In genomic region chr19:21604351-21604926, GRCh38 we compare ENCODE assay signal across 8 cellular contexts.
DNase-seq lines count a peak whose midpoint lies in the region; ATAC-seq and TF ChIP-seq lines count a peak whose summit lies in the region.

No MANE protein-coding gene starts in this region.

- TF ChIP-seq CTCF in GM06990 (IDR thresholded peaks at IDR 0.05; ENCODE audit: insufficient read depth, low read length, poor library complexity, severe bottlenecking) (no peak), OCI-LY1 (IDR thresholded peaks at IDR 0.05; ENCODE audit: low read length) (no peak), uterus (IDR thresholded peaks at IDR 0.05) (no peak)

- no peak for TF ChIP-seq POLR2A in uterus (IDR thresholded peaks at IDR 0.05)

- H3K79me2 ChIP-seq in OCI-LY1 (ENCODE audit: insufficient read depth, low read length), result no peaks in the 10 kb centered on the region

- H3F3A ChIP-seq in OCI-LY1 (ENCODE audit: insufficient read depth, low read length), result no peaks in the 10 kb centered on the region

- H3K4me1 ChIP-seq in OCI-LY1 (ENCODE audit: insufficient read depth, low read length, severe bottlenecking) (peaks cover 4% of the 10 kb centered on the region), uterus (peaks cover 0 to 6% of the 10 kb centered on the region in 2 donors)

- peak overlapping the region; percentile 24; the same call in 1 of the 2 replicates for H3K9ac ChIP-seq in OCI-LY1 (ENCODE audit: low read length)

- H3K27ac ChIP-seq in OCI-LY1 (ENCODE audit: low read depth, low read length, poor library complexity, severe bottlenecking), result no peak overlapping the region
- H3K27ac ChIP-seq in uterus, result peak overlapping the region; percentile 84 to 91

- ATAC-seq in GM21717 (IDR thresholded peaks at IDR 0.05; ENCODE audit: unreplicated experiment), result no peak
- ATAC-seq in GM19397 (IDR thresholded peaks at IDR 0.05; ENCODE audit: unreplicated experiment), result no peak

- H2AFZ ChIP-seq in OCI-LY1 (ENCODE audit: low read length), result no peak overlapping the region

- H3K36me3 ChIP-seq in GM06990 (ENCODE audit: control insufficient read depth, insufficient read depth, low read length), result no peaks in the 10 kb centered on the region
- no peaks in the 10 kb centered on the region for H3K36me3 ChIP-seq in OCI-LY1 (ENCODE audit: insufficient read depth, low read length)
- no peaks in the 10 kb centered on the region for H3K36me3 ChIP-seq in uterus

- DNase-seq in GM06990 (ENCODE audit: extremely low read depth, insufficient read length) (no peak), dermis blood vessel endothelial cell (peak; percentile 7), midbrain (lab: John Stamatoyannopoulos, UW) (peak; percentile 15), uterus (no peak), NCI-H2081 treated with DMSO at 0.1 percent for 48 hours (lab: John Stamatoyannopoulos, UW) (no peak)

- H3K4me2 ChIP-seq in OCI-LY1 (ENCODE audit: low read length), result peak overlapping the region; percentile 69

- no peaks in the 10 kb centered on the region for H3K9me2 ChIP-seq in OCI-LY1 (ENCODE audit: low read depth, low read length)

- H3K27me3 ChIP-seq in GM06990 (replicated peaks; ENCODE audit: control insufficient read depth, insufficient read depth, low read length) (no peaks in the 10 kb centered on the region), OCI-LY1 (ENCODE audit: insufficient read depth, low read length) (no peaks in the 10 kb centered on the region), uterus (no peaks in the 10 kb centered on the region)

- no peaks in the 10 kb centered on the region for H3K9me3 ChIP-seq in OCI-LY1 (ENCODE audit: low read length)
- H3K9me3 ChIP-seq in uterus, result no peaks in the 10 kb centered on the region

- H3K4me3 ChIP-seq in GM06990 (replicated peaks; ENCODE audit: low read depth, low read length), result peak overlapping the region; percentile 34
- H3K4me3 ChIP-seq in OCI-LY1 (ENCODE audit: low read depth, low read length, poor library complexity, severe bottlenecking), result peak overlapping the region; percentile 52
- peak overlapping the region; percentile 42 to 44 for H3K4me3 ChIP-seq in uterus

- H4K20me1 ChIP-seq in OCI-LY1 (ENCODE audit: insufficient read depth, low read length), result no peaks in the 10 kb centered on the region

- intact Hi-C loops in uterus (cut with DNase I; ENCODE audit: low total_unique reads), result no loop called here

Comparison
In these comparisons a context has a peak if more than half of its experiments do, and no peak if none do; other contexts are left out.
1. DNase-seq: peak in dermis blood vessel endothelial cell (single experiment) and midbrain (single experiment); none in GM06990 (single experiment), uterus (0 of 2) and NCI-H2081 treated with DMSO at 0.1 percent for 48 hours (single experiment).
2. Peak in every context shown above with its lines, with median percentiles within 50 percentile points of each other: H3K4me3 ChIP-seq.